ENCODE assay signal across 27 cellular contexts in the genomic region with DNA sequence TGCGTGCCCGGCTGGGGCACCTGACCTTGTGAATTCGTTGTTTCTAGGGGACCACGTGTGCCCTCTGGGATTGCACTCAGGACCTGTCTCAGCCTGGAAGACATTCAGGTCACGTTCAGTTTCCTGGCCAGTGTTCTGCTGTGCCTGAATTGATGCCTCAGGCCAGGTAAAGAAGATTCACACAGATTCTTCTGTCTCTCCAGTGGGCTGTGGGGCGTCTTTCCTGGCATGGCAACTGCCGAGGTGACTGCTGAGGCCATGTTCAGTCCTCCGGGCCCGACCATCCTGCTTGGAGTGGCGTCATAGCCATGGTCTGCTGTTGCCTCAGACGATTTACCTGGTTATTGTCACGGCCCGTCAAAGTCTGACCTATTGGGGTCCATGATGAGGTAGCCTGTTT.
"Had no signal": no experiment of that assay in that cellular context is flagged by ENCODE, and none has a peak within 500 bp of the region (broad histone marks: within the 10 kb centered on the region; RNA-seq: fewer than 3 reads in every experiment).

No MANE protein-coding gene starts in this region.

- H3K4me3 ChIP-seq: ovary, psoas muscle, smooth muscle cell, thyroid gland, vagina had no signal

- ATAC-seq: left lobe of liver; naive thymus-derived CD8-positive, alpha-beta T cell; psoas muscle; right cardiac atrium; stimulated activated naive CD8-positive, alpha-beta T cell treated with anti-CD3 and anti-CD28 coated beads, Interleukin-15, amount 100 ng/mL, for 72 hours had no signal

- H3K27me3 ChIP-seq: esophagus squamous epithelium, ovary, thyroid gland, vagina had no signal

- H3K9me3 ChIP-seq: thyroid gland had no signal

- H3K4me1 ChIP-seq: esophagus squamous epithelium, psoas muscle, thyroid gland, vagina had no signal

- H3K27ac ChIP-seq: esophagus squamous epithelium, ovary, psoas muscle, thyroid gland, vagina had no signal

- DNase-seq: cerebellar nuclear complex; effector CD8-positive, alpha-beta T cell; erythroblast; esophagus squamous epithelium; foreskin melanocyte; hypothalamus; mammary epithelial cell; mesendoderm; midbrain; nephron progenitor cell; nucleus accumbens; ovary; posterior cingulate gyrus; psoas muscle; right cardiac atrium; stimulated activated CD4-positive, alpha-beta T cell treated with anti-CD3 and anti-CD28 coated beads, Interleukin-12 subunit alpha, Interleukin-12 subunit beta, amount 100 ng/mL, for 4 hours; stimulated activated CD4-positive, alpha-beta T cell treated with anti-CD3 and anti-CD28 coated beads, Interleukin-1b, Interleukin-23, amount 100 ng/mL, for 48 hours; stimulated activated CD4-positive, alpha-beta T cell treated with anti-CD3 and anti-CD28 coated beads, Interleukin-4, amount 100 ng/mL, for 1 hour; stimulated activated CD8-positive, alpha-beta memory T cell treated with anti-CD3 and anti-CD28 coated beads, Interleukin-4, amount 100 ng/mL, for 48 hours; stimulated activated naive CD4-positive, alpha-beta T cell; stimulated activated naive CD8-positive, alpha-beta T cell treated with anti-CD3 and anti-CD28 coated beads, Interleukin-15, amount 100 ng/mL, for 72 hours; thyroid gland; trophoblast cell had no signal
